Comparison of ENCODE assay signal across 33 cellular contexts in the genomic region with DNA sequence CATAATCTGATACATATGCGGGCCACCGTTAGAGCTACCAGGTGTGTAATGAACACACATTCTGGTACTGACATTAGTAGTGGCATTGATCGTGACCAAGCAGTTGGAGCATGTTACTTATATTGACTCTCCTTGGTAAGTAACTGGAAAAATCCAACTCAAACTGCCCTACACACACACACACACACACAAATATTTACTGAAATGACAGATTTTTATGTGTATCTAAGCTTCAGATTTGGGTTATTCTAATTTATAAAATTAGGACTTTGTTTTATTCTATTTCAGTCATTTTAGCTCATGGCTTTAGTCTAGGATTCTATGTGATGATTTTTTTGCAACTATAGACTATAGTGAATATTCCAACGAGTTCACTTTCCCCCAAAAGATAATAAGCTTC.
"Had no signal": no experiment of that assay in that cellular context is flagged by ENCODE, and none has a peak within 500 bp of the region (broad histone marks: within the 10 kb centered on the region; RNA-seq: fewer than 3 reads in every experiment).

No MANE protein-coding gene starts in this region.

- DNase-seq: activated B cell treated with CpG ODN at 0.5 μM for 24 hours; activated CD4-positive, alpha-beta memory T cell treated with anti-CD3 and anti-CD28 coated beads for 36 hours; activated CD4-positive, alpha-beta T cell treated with anti-CD3 and anti-CD28 coated beads for 4 hours; activated CD4-positive, alpha-beta T cell treated with anti-CD3 and anti-CD28 coated beads, Interleukin-2, amount 10 ng/mL, durations not matched to agents 24 days and 14 days; activated CD4-positive, alpha-beta T cell treated with anti-CD3 and anti-CD28 coated beads, Interleukin-2, amount 50 U/mL, for 1 hour; activated CD4-positive, alpha-beta T cell treated with anti-CD3 and anti-CD28 coated beads, Interleukin-2, amount 50 U/mL, for 4 hours; activated CD4-positive, CD25-positive, alpha-beta regulatory T cell treated with anti-CD3 and anti-CD28 coated beads, Interleukin-2, amount 50 U/mL, for 72 hours; activated CD8-positive, alpha-beta memory T cell treated with anti-CD3 and anti-CD28 coated beads, Interleukin-2, amount 50 U/mL, for 4 hours; activated CD8-positive, alpha-beta T cell treated with anti-CD3 and anti-CD28 coated beads for 36 hours; activated effector memory CD4-positive, alpha-beta T cell treated with anti-CD3 and anti-CD28 coated beads, Interleukin-2, amount 50 U/mL, for 16 hours; activated gamma-delta T cell treated with Interleukin-2 at 50 U/mL for 16 hours; activated naive CD4-positive, alpha-beta T cell; activated naive CD4-positive, alpha-beta T cell treated with anti-CD3 and anti-CD28 coated beads for 36 hours; activated naive CD4-positive, alpha-beta T cell treated with anti-CD3 and anti-CD28 coated beads, Interleukin-2, amount 50 U/mL, for 16 hours; activated naive CD8-positive, alpha-beta T cell treated with anti-CD3 and anti-CD28 coated beads for 36 hours; activated T-cell treated with anti-CD3 and anti-CD28 coated beads for 4 hours; activated T-cell treated with anti-CD3 and anti-CD28 coated beads, Interleukin-2, amount 50 U/mL, for 1 hour; activated T-cell treated with anti-CD3 and anti-CD28 coated beads, Interleukin-2, amount 50 U/mL, for 4 hours; activated T-cell treated with anti-CD3 and anti-CD28 coated beads, Interleukin-2, amount 50 U/mL, for 72 hours; adrenal gland; amniotic stem cell; aorta; body of pancreas; central memory CD4-positive, alpha-beta T cell; T-helper 2 cell; T-helper 9 cell had no signal

- H3K9me3 ChIP-seq: adrenal gland, body of pancreas, breast epithelium had no signal

- H3K4me3 ChIP-seq: adrenal gland, body of pancreas, breast epithelium had no signal

- ATAC-seq: activated CD8-positive, alpha-beta T cell treated with anti-CD3 and anti-CD28 coated beads for 36 hours; activated naive CD4-positive, alpha-beta T cell treated with anti-CD3 and anti-CD28 coated beads, Interleukin-2, amount 50 U/mL, for 72 hours; activated T-cell treated with anti-CD3 and anti-CD28 coated beads, Interleukin-2, amount 50 U/mL, for 4 hours; activated T-cell treated with anti-CD3 and anti-CD28 coated beads, Interleukin-2, amount 50 U/mL, for 72 hours; activated T-helper 17 cell treated with anti-CD3 and anti-CD28 coated beads, Interleukin-2, amount 50 U/mL, for 72 hours; body of pancreas had no signal

- H3K4me1 ChIP-seq: adrenal gland, body of pancreas, breast epithelium had no signal

- H3K36me3 ChIP-seq: adrenal gland, brain microvascular endothelial cell, breast epithelium had no signal

- H3K27ac ChIP-seq: adrenal gland, body of pancreas, brain microvascular endothelial cell, breast epithelium, VCaP had no signal

- H3K27me3 ChIP-seq: adrenal gland, body of pancreas, brain microvascular endothelial cell, breast epithelium had no signal

- FAIRE-seq: astrocyte, TTC549 had no signal
